Comparison of ENCODE assay signal across 29 cellular contexts in the genomic region with DNA sequence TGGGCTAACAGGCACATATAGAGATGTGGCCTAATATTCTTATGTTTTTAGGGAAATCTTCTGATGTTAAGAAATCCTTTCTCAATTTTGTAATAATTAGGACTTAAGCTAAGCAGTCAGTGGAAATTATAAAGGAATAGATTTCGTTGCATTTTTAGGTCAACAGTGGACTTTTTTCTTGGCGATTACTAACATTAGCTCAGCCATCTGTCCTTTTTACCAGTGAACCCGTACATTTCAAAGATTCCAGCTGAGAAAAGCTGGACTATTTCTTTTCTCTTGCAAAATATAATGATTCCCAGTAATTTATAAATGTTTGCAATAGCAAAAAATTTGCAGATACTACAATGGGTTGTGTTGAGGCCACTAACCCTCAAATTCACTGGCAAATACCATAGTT. TPM values are rescaled to one million over a fixed set of nuclear protein-coding genes. Genes with fewer than 3 reads are reported as not detected.
DNase-seq lines count a peak whose midpoint lies in the region; ATAC-seq, FAIRE-seq and TF ChIP-seq lines count a peak whose summit lies in the region.
"Had no signal": no experiment of that assay in that cellular context is flagged by ENCODE, and none has a peak within 500 bp of the region (broad histone marks: within the 10 kb centered on the region; RNA-seq: fewer than 3 reads in every experiment).

No MANE protein-coding gene starts in this region.

- H3K4me3 Mint-ChIP-seq in activated CD8-positive, alpha-beta T cell treated with anti-CD3 and anti-CD28 coated beads, Interleukin-2, amount 10 ng/mL, durations not matched to agents 7 days and 5 days: no peak overlapping the region
- H3K4me3 Mint-ChIP-seq: CD14-positive monocyte; CD4-positive, alpha-beta memory T cell; CD4-positive, CD25-positive, alpha-beta regulatory T cell; CD8-positive, alpha-beta memory T cell had no signal

- no peaks in the 10 kb centered on the region for H3K36me3 ChIP-seq in adipocyte (ENCODE audit: control insufficient read depth, insufficient read depth, low read length, severe bottlenecking)
- H3K36me3 ChIP-seq: BE2C, BLaER1 had no signal

- 20% methylated on average over 3 of the region's 3 CpGs for WGBS in A549 (ENCODE audit: missing lambda C conversion rate)

- TF ChIP-seq POLR2A in A549 (IDR thresholded peaks at IDR 0.05; ENCODE audit: low read length): no peak

- POLR2A ChIA-PET in A549 (lab: Yijun Ruan, JAX): no interaction called here
- POLR2A ChIA-PET in activated CD8-positive, alpha-beta T cell treated with anti-CD3 and anti-CD28 coated beads, Interleukin-2, amount 10 ng/mL, durations not matched to agents 7 days and 5 days (lab: Charles Lee): no interaction called here

- H3K4me1 Mint-ChIP-seq in activated CD8-positive, alpha-beta T cell treated with anti-CD3 and anti-CD28 coated beads, Interleukin-2, amount 10 ng/mL, durations not matched to agents 7 days and 5 days (ENCODE audit: low read depth): no peaks in the 10 kb centered on the region
- H3K4me1 Mint-ChIP-seq: CD14-positive monocyte; CD4-positive, alpha-beta memory T cell; CD4-positive, CD25-positive, alpha-beta regulatory T cell; CD8-positive, alpha-beta memory T cell had no signal

- peak overlapping the region; percentile 51 for H3K9ac ChIP-seq in adipocyte (ENCODE audit: low read length)
- H3K9ac ChIP-seq: BLaER1 had no signal

- H3K27ac Mint-ChIP-seq in activated CD8-positive, alpha-beta T cell treated with anti-CD3 and anti-CD28 coated beads, Interleukin-2, amount 10 ng/mL, durations not matched to agents 7 days and 5 days: no peak overlapping the region
- H3K27ac Mint-ChIP-seq: CD14-positive monocyte; CD4-positive, alpha-beta memory T cell; CD4-positive, CD25-positive, alpha-beta regulatory T cell; CD8-positive, alpha-beta memory T cell had no signal

- no peaks in the 10 kb centered on the region for H3K27me3 ChIP-seq in adipocyte (replicated peaks; ENCODE audit: control insufficient read depth, insufficient read depth, low read length)
- H3K27me3 ChIP-seq: BE2C, BLaER1 had no signal

- H3K27ac ChIP-seq in A549: no peak overlapping the region
- H3K27ac ChIP-seq: 22Rv1, BLaER1 had no signal

- no peaks in the 10 kb centered on the region for H3K27me3 Mint-ChIP-seq in activated CD8-positive, alpha-beta T cell treated with anti-CD3 and anti-CD28 coated beads, Interleukin-2, amount 10 ng/mL, durations not matched to agents 7 days and 5 days (ENCODE audit: low read depth)
- H3K27me3 Mint-ChIP-seq: CD4-positive, CD25-positive, alpha-beta regulatory T cell had no signal

- CTCF ChIA-PET in A549 (lab: Yijun Ruan, JAX): interaction anchor here (0.5 kb wide), 1 partner anchor 66 kb away, joined by 3 read pairs; no protein-coding TSS in a partner anchor
- CTCF ChIA-PET in activated CD8-positive, alpha-beta T cell treated with anti-CD3 and anti-CD28 coated beads, Interleukin-2, amount 10 ng/mL, durations not matched to agents 7 days and 5 days (lab: Charles Lee): no interaction called here

- TF ChIP-seq CTCF in A549 (IDR thresholded peaks at IDR 0.05): no peak

- no peak for TF ChIP-seq EP300 in A549 (IDR thresholded peaks at IDR 0.05)

- H3K4me1 ChIP-seq in A549: no peaks in the 10 kb centered on the region
- peaks cover 8% of the 10 kb centered on the region for H3K4me1 ChIP-seq in adipocyte (ENCODE audit: control insufficient read depth, insufficient read depth, low read length)
- H3K4me1 ChIP-seq: BE2C, BLaER1 had no signal

- H3K4me2 ChIP-seq in A549: no peak overlapping the region
- H3K4me2 ChIP-seq: BLaER1 had no signal

- peak; percentile 13 for FAIRE-seq in A549 (lab: Jason Lieb, UNC)
- FAIRE-seq: G401.6, GM12891, GM19239 had no signal

- TF ChIP-seq RAD21 in A549 (conservative IDR thresholded peaks at IDR 0.05 in 1 of 2, IDR thresholded peaks at IDR 0.05 in 1 of 2): no peak

- no peak for DNase-seq in A549 (ENCODE audit: low read depth in 1 of 2, low spot score in 1 of 2)
- no peak for DNase-seq in adipocyte (ENCODE audit: low read depth)
- peak; percentile 54 for DNase-seq in cerebellum (ENCODE audit: low spot score)
- no peak for DNase-seq in activated effector memory CD4-positive, alpha-beta T cell treated with anti-CD3 and anti-CD28 coated beads, Interleukin-2, amount 50 U/mL, for 16 hours
- DNase-seq in activated CD8-positive, alpha-beta T cell treated with anti-CD3 and anti-CD28 coated beads, Interleukin-2, amount 10 ng/mL, durations not matched to agents 7 days and 5 days: no peak
- DNase-seq: ACHN; BE2C; CD4-positive, alpha-beta memory T cell; CD4-positive, CD25-positive, alpha-beta regulatory T cell; CD8-positive, alpha-beta memory T cell; COR-L47; DMS 273 treated with DMSO at 0.1 percent for 48 hours; DMS153; DMS53; DMS79; DND-41; EL; GF-D8 had no signal

- ATAC-seq in A549 (no peak), GM21529 (IDR thresholded peaks at IDR 0.05; ENCODE audit: unreplicated experiment) (no peak)
- ATAC-seq in activated CD8-positive, alpha-beta T cell treated with anti-CD3 and anti-CD28 coated beads, Interleukin-2, amount 10 ng/mL, durations not matched to agents 7 days and 5 days: no peak

- no peaks in the 10 kb centered on the region for H3K9me3 ChIP-seq in A549
- H3K9me3 ChIP-seq in adipocyte (ENCODE audit: control insufficient read depth, low read length): no peaks in the 10 kb centered on the region
- H3K9me3 ChIP-seq: BE2C, BLaER1 had no signal

- H3K9me3 Mint-ChIP-seq in activated CD8-positive, alpha-beta T cell treated with anti-CD3 and anti-CD28 coated beads, Interleukin-2, amount 10 ng/mL, durations not matched to agents 7 days and 5 days (ENCODE audit: insufficient read depth): no peaks in the 10 kb centered on the region

- H3K36me3 Mint-ChIP-seq in activated CD8-positive, alpha-beta T cell treated with anti-CD3 and anti-CD28 coated beads, Interleukin-2, amount 10 ng/mL, durations not matched to agents 7 days and 5 days (ENCODE audit: low read depth): no peaks in the 10 kb centered on the region
- H3K36me3 Mint-ChIP-seq: CD14-positive monocyte; CD4-positive, alpha-beta memory T cell; CD4-positive, CD25-positive, alpha-beta regulatory T cell; CD8-positive, alpha-beta memory T cell had no signal

- no peak overlapping the region for H3K4me3 ChIP-seq in A549
- H3K4me3 ChIP-seq in adipocyte (ENCODE audit: low read length): no peak overlapping the region
- H3K4me3 ChIP-seq: BLaER1 had no signal

TF ChIP-seq in A549, 52 proteins besides CTCF, POLR2A, EP300 and RAD21 (continues in another document):
- no peak for TF ChIP-seq TP53 (CRISPR knock-in tag; IDR thresholded peaks at IDR 0.05)
- no peak for TF ChIP-seq GATA3 (IDR thresholded peaks at IDR 0.05; ENCODE audit: borderline replicate concordance)
- TF ChIP-seq, protein P1, sequence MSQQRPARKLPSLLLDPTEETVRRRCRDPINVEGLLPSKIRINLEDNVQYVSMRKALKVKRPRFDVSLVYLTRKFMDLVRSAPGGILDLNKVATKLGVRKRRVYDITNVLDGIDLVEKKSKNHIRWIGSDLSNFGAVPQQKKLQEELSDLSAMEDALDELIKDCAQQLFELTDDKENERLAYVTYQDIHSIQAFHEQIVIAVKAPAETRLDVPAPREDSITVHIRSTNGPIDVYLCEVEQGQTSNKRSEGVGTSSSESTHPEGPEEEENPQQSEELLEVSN (IDR thresholded peaks at IDR 0.05; ENCODE audit: borderline replicate concordance, low read depth): no peak
- TF ChIP-seq SMC3 (IDR thresholded peaks at IDR 0.05): no peak
- no peak for TF ChIP-seq ZFP36 (IDR thresholded peaks at IDR 0.05; ENCODE audit: borderline replicate concordance, partially characterized antibody)
- TF ChIP-seq RCOR1 (IDR thresholded peaks at IDR 0.05; ENCODE audit: low read depth, low read length): no peak
- no peak for TF ChIP-seq RNF2 (IDR thresholded peaks at IDR 0.05; ENCODE audit: borderline replicate concordance, low read depth)
- TF ChIP-seq JUNB (IDR thresholded peaks at IDR 0.05): no peak
- TF ChIP-seq, protein P2, sequence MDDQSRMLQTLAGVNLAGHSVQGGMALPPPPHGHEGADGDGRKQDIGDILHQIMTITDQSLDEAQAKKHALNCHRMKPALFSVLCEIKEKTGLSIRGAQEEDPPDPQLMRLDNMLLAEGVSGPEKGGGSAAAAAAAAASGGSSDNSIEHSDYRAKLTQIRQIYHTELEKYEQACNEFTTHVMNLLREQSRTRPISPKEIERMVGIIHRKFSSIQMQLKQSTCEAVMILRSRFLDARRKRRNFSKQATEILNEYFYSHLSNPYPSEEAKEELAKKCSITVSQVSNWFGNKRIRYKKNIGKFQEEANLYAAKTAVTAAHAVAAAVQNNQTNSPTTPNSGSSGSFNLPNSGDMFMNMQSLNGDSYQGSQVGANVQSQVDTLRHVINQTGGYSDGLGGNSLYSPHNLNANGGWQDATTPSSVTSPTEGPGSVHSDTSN (IDR thresholded peaks at IDR 0.05): no peak

RNA-seq across cellular contexts. Expression of a gene that starts 54.9 kb away (rescaled TPM):
- polyA plus RNA-seq in A549 (2011; rRNA removed) (not detected in 2 replicates), A549 (2017; fragmentation: RNase III; extraction: RNeasy Plus Mini Kit Qiagen cat#74134 plus additional on column Dnase treatment) (not detected in 3 replicates)
- polyA plus RNA-seq in A549 (2012; cell fraction: cytosol; rRNA removed): not detected in 2 replicates
- not detected in 2 replicates for polyA plus RNA-seq in A549 (2012; cell fraction: nucleus; rRNA removed)
- 0.37 TPM in 1 of 2 replicates, not detected in the other for polyA minus RNA-seq in A549 (2011; rRNA and poly(A)+ RNA removed)
- total RNA-seq in cerebellum: 23.4 TPM
- total RNA-seq in activated CD8-positive, alpha-beta T cell treated with anti-CD3 and anti-CD28 coated beads, Interleukin-2, amount 10 ng/mL, durations not matched to agents 7 days and 5 days: not detected
- total RNA-seq: A172; A673; CD4-positive, alpha-beta memory T cell; CD4-positive, CD25-positive, alpha-beta regulatory T cell; Daoy had no signal
- polyA plus RNA-seq: AG04450; CD14-positive monocyte; CD4-positive, CD25-positive, alpha-beta regulatory T cell; CD8-positive, alpha-beta memory T cell had no signal

Comparison
In these comparisons a context has a peak if more than half of its experiments do, and no peak if none do; other contexts are left out.
1. RNA of a gene that starts 54.9 kb away (total RNA-seq): 23.4 TPM in cerebellum (single experiment); not detected in activated CD8-positive, alpha-beta T cell treated with anti-CD3 and anti-CD28 coated beads, Interleukin-2, amount 10 ng/mL, durations not matched to agents 7 days and 5 days; every median in the first group is over 10 times any median in the second.